ENCODE assay signal across 8 cellular contexts in the genomic region with DNA sequence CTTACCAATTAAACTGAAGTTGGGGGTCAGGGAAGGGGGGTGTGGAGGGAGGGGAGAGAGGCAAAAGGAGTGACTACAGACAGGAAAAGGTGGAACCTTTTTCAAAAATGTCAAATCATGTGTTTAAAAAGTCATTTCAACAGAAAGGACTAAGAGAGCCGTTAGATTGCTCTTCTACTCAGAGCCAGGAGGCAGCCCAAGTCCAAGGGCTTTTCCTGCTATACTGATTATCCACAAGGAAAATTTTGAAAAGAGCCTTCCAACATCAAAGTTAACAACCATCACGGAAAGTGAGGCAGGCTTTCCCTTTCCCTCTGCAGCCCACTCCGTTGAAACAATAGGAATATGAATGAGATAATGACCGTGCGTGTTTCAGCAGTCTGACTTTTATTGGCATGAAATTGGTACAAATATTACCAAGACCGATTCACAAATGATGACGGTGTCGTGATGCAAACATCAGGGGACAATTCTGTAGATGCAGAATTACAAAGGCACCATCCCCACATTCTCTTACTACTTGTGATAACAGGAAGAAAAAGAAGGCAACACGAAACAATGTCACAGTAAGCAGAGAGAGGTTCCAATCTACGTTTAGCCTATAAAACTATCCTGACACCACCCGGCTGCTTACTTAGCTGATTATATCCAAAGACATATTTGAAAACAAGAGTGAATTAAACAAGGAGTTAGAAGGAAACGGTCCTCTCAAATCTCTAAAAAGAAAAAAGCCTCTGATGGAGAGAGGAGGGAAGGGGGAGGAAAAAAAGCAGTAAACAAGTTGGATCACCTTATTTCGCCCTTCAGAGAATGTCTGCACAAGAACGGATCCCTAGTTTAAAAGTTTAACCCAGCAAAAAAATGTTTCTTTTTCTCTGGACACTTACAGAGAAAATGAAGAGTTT.
A peak's percentile ranks its signal among the peaks of the same experiment; 100 is the strongest.
DNase-seq lines count a peak whose midpoint lies in the region; ATAC-seq, FAIRE-seq and TF ChIP-seq lines count a peak whose summit lies in the region.

No MANE protein-coding gene starts in this region.

- no peaks in the 10 kb centered on the region for H4K20me1 ChIP-seq in endothelial cell of umbilical vein (replicated peaks; ENCODE audit: control insufficient read depth, extremely low read depth, insufficient read depth, low read length)

- H3K27me3 Mint-ChIP-seq in T-helper 17 cell: no peaks in the 10 kb centered on the region

- H3K79me2 ChIP-seq in endothelial cell of umbilical vein (ENCODE audit: control insufficient read depth, insufficient read depth, low read length): peaks cover 28% of the 10 kb centered on the region

- H3K4me3 Mint-ChIP-seq in T-helper 17 cell: peak overlapping the region; percentile 99

- dilution Hi-C loops in endothelial cell of umbilical vein (cut with MboI; ENCODE audit: extremely low pct_ligation_motif_present, low sequenced_read_pairs): no loop called here

- TSS peak; percentile 75 for BruUV-seq in endothelial cell of umbilical vein (replicated peaks; lab: Mats Ljungman, UMichigan)

- H3K27me3 ChIP-seq in HAP-1 (ENCODE audit: low read depth) (no peaks in the 10 kb centered on the region), endothelial cell of umbilical vein (ENCODE audit: control insufficient read depth in 2 of 2, insufficient read depth in 2 of 2, low read length in 2 of 2) (no peaks in the 10 kb centered on the region)

- peaks cover 70% of the 10 kb centered on the region for H3K4me1 Mint-ChIP-seq in T-helper 17 cell

- peak overlapping the region; percentile 100 for H3K27ac Mint-ChIP-seq in T-helper 17 cell

- intact Hi-C loops in endothelial cell of umbilical vein (cut with micrococcal nuclease): loop anchor here (1.0 to 10.0 kb wide), 7 partner anchors 21 to 453 kb away; a partner anchor contains a TSS

- H3K4me3 ChIP-seq in HAP-1 (peak overlapping the region; percentile 27), endothelial cell of umbilical vein (replicated peaks in 1 of 3; ENCODE audit: insufficient read depth in 1 of 3, low read depth in 1 of 3, low read length in 3 of 3) (peak overlapping the region; percentile 24 to 91 (median 87))

- H3K9me3 ChIP-seq in HAP-1 (no peaks in the 10 kb centered on the region), T-helper 17 cell (ENCODE audit: control insufficient read depth, low read length, poor library complexity, severe bottlenecking) (no peaks in the 10 kb centered on the region), endothelial cell of umbilical vein (replicated peaks; ENCODE audit: control insufficient read depth, insufficient read depth, low read length) (no peaks in the 10 kb centered on the region)

- H3K4me1 ChIP-seq in HAP-1: peaks cover 64% of the 10 kb centered on the region
- peaks cover 24% of the 10 kb centered on the region for H3K4me1 ChIP-seq in endothelial cell of umbilical vein (ENCODE audit: control insufficient read depth, extremely low read depth, insufficient read depth, low read length)

- TF ChIP-seq CTCF in endothelial cell of umbilical vein (IDR thresholded peaks at IDR 0.05; ENCODE audit: extremely low read depth in 1 of 2, insufficient read depth in 1 of 2, low read depth in 1 of 2, low read length in 2 of 2): no peak

- CTCF ChIA-PET in endothelial cell of umbilical vein (lab: Charles Lee): interaction anchor here (0.8 to 2.1 kb wide), 9 partner anchors 12 to 268 kb away, joined by 3 to 10 read pairs (median 5); no protein-coding TSS in a partner anchor

- peak; percentile 44 for DNase-seq in ACHN
- peak in 1 of 2 experiments; percentile 39 for DNase-seq in HAP-1 (ENCODE audit: low spot score in 2 of 2)
- DNase-seq in T-helper 17 cell: no peak
- DNase-seq in endothelial cell of umbilical vein (ENCODE audit: low read depth, low spot score): peak; percentile 87
- DNase-seq in myocyte (ENCODE audit: low read depth): peak; percentile 51
- DNase-seq in stimulated activated CD4-positive, alpha-beta T cell treated with anti-CD3 and anti-CD28 coated beads, Interleukin-4, amount 100 ng/mL, for 4 hours: no peak

- FAIRE-seq in endothelial cell of umbilical vein (lab: Jason Lieb, UNC): peak; percentile 64

- ATAC-seq in T-helper 17 cell (peak; percentile 39), HG03439 (IDR thresholded peaks at IDR 0.05; ENCODE audit: unreplicated experiment) (no peak), HG02759 (IDR thresholded peaks at IDR 0.05; ENCODE audit: unreplicated experiment) (no peak)

- in situ Hi-C loops in ACHN (cut with HindIII; ENCODE audit: low pct_ligation_motif_present, low pct_unique_long_range_greater_than_20kb, low sequenced_read_pairs): no loop called here
- in situ Hi-C loops in HAP-1 (cut with MboI; ENCODE audit: low sequenced_read_pairs): no loop called here

- peak overlapping the region; percentile 94 for H3K9ac ChIP-seq in endothelial cell of umbilical vein (replicated peaks; ENCODE audit: extremely low read depth, insufficient read depth, low read length)

- peaks cover 9% of the 10 kb centered on the region for H3K36me3 Mint-ChIP-seq in T-helper 17 cell (ENCODE audit: low read depth)

- H3K36me3 ChIP-seq in HAP-1 (replicated peaks) (no peaks in the 10 kb centered on the region), endothelial cell of umbilical vein (ENCODE audit: control insufficient read depth in 2 of 2, extremely low read depth in 1 of 2, insufficient read depth in 2 of 2, low read length in 2 of 2) (no peaks in the 10 kb centered on the region)

- no peaks in the 10 kb centered on the region for H3K9me1 ChIP-seq in endothelial cell of umbilical vein (replicated peaks; ENCODE audit: control insufficient read depth, extremely low read depth, insufficient read depth, low read length)

- POLR2A ChIA-PET in endothelial cell of umbilical vein (lab: Charles Lee): interaction anchor here (0.6 to 1.5 kb wide), 2 partner anchors 20 to 116 kb away, joined by 3 to 4 read pairs; no protein-coding TSS in a partner anchor

- peak overlapping the region; percentile 72 for H2AFZ ChIP-seq in endothelial cell of umbilical vein (ENCODE audit: low read depth, low read length)

- peak overlapping the region; percentile 93 for H3K27ac ChIP-seq in endothelial cell of umbilical vein (ENCODE audit: insufficient read depth, low read depth, low read length)

- H3K4me2 ChIP-seq in endothelial cell of umbilical vein (ENCODE audit: insufficient read depth, low read length): peak overlapping the region; percentile 97

- no peak for TF ChIP-seq POLR2A in endothelial cell of umbilical vein (IDR thresholded peaks at IDR 0.05; ENCODE audit: low read depth, low read length)

TF ChIP-seq in endothelial cell of umbilical vein, 7 proteins besides CTCF, POLR2A, EP300 and RAD21:
- TF ChIP-seq GATA2 (IDR thresholded peaks at IDR 0.05; ENCODE audit: insufficient read depth, insufficient read length, low read depth, low read length) (no peak), POLR2AphosphoS5 (IDR thresholded peaks at IDR 0.05; ENCODE audit: insufficient read depth, low read depth, low read length) (peak; percentile 49), EZH2 (IDR thresholded peaks at IDR 0.05; ENCODE audit: borderline replicate concordance, low read depth, low read length, severe bottlenecking) (no peak), MYC (IDR thresholded peaks at IDR 0.05; ENCODE audit: low read depth, low read length) (no peak)
- TF ChIP-seq, protein P1, sequence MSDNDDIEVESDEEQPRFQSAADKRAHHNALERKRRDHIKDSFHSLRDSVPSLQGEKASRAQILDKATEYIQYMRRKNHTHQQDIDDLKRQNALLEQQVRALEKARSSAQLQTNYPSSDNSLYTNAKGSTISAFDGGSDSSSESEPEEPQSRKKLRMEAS (IDR thresholded peaks at IDR 0.05; ENCODE audit: insufficient read depth, insufficient read length): no peak

Comparison
In these comparisons a context has a peak if more than half of its experiments do, and no peak if none do; other contexts are left out.
1. DNase-seq: peak in ACHN (single experiment), endothelial cell of umbilical vein (single experiment) and myocyte (single experiment); none in T-helper 17 cell (0 of 3) and stimulated activated CD4-positive, alpha-beta T cell treated with anti-CD3 and anti-CD28 coated beads, Interleukin-4, amount 100 ng/mL, for 4 hours (0 of 2).